ENCODE assay signal across 8 cellular contexts in the genomic region with DNA sequence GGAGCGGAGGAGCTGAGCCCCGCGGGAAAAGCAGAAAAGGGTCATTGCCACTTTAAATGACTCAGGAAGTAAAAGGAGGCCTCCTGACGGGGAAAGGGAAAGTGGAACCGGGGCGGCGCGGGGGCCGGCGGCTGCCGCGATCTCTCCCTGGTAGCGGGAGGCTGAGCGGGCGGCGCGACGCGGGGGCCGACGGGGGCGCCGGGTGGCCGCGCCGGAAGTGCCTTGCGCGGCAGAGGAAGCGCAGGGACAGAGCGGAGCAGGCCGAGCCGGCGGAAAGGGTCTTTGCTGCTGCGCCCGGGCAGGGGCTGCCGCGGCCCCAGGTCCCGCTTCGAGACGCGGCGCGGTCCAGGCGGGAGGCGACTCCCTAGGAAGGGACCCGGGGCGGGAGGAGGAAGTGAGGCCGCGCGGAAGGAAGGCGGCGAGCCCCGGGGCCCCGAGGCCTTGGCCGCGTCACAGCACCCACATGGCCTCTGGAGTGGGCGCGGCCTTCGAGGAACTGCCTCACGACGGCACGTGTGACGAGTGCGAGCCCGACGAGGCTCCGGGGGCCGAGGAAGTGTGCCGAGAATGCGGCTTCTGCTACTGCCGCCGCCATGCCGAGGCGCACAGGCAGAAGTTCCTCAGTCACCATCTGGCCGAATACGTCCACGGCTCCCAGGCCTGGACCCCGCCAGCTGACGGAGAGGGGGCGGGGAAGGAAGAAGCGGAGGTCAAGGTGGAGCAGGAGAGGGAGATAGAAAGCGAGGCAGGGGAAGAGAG. TPM values are rescaled to one million over a fixed set of nuclear protein-coding genes. Genes with fewer than 3 reads are reported as not detected.
A peak's percentile ranks its signal among the peaks of the same experiment; 100 is the strongest.
DNase-seq lines count a peak whose midpoint lies in the region; ATAC-seq, FAIRE-seq and TF ChIP-seq lines count a peak whose summit lies in the region.

A gene with protein sequence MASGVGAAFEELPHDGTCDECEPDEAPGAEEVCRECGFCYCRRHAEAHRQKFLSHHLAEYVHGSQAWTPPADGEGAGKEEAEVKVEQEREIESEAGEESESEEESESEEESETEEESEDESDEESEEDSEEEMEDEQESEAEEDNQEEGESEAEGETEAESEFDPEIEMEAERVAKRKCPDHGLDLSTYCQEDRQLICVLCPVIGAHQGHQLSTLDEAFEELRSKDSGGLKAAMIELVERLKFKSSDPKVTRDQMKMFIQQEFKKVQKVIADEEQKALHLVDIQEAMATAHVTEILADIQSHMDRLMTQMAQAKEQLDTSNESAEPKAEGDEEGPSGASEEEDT (plus strand): TSS at position 127 of the 759 bp plus-strand sequence. CDS start 337 bp downstream, at position 464.

- peak within 1 kb of the TSS; percentile 67 to 84 for H3K9ac ChIP-seq in kidney (ENCODE audit: low read length in 2 of 2)

- no TSS peak for BruUV-seq in A673 (replicated peaks; lab: Mats Ljungman, UMichigan)

- POLR2A ChIA-PET in A673 (lab: Charles Lee; ENCODE audit: low non-redundant PET) = no interaction called here

- peak within 1 kb of the TSS; percentile 91 for H3K27ac ChIP-seq in A673 (ENCODE audit: low read depth, low read length, poor library complexity, severe bottlenecking)
- H3K27ac ChIP-seq in kidney (ENCODE audit: low read depth in 2 of 2, low read length in 2 of 2) = peak within 1 kb of the TSS; percentile 87 to 92

- TF ChIP-seq CTCF in A673 (conservative IDR thresholded peaks at IDR 0.05; ENCODE audit: low read depth, low read length) (no peak), kidney (IDR thresholded peaks at IDR 0.05; ENCODE audit: borderline replicate concordance, extremely low read depth, insufficient read depth) (no peak)

- H3K9me3 ChIP-seq in A673 (ENCODE audit: low read depth, low read length, poor library complexity, severe bottlenecking) (peaks cover 43% of the 10 kb centered on the region), kidney (ENCODE audit: control insufficient read depth in 1 of 2, low read length in 2 of 2) (peaks cover 6 to 18% of the 10 kb centered on the region in 2 donors)

- intact Hi-C loops in A673 (cut with micrococcal nuclease; ENCODE audit: unreplicated experiment) = loop anchor here (1.0 to 5.0 kb wide), 2 partner anchors 42 to 159 kb away; no protein-coding TSS in a partner anchor
- intact Hi-C loops in kidney (cut with DNase I) = no loop called here

- peak within 1 kb of the TSS; percentile 57 for H3K4me3 ChIP-seq in A673 (ENCODE audit: low read depth, low read length, poor library complexity, severe bottlenecking)
- H3K4me3 ChIP-seq in kidney (ENCODE audit: low read length in 2 of 2) = peak within 1 kb of the TSS; percentile 93 to 99

- no peaks in the 10 kb centered on the region for H3K27me3 ChIP-seq in A673 (replicated peaks; ENCODE audit: insufficient read depth, low read depth, low read length, poor library complexity)

- FAIRE-seq in kidney (lab: Jason Lieb, UNC) = no peak

- H3K36me3 ChIP-seq in A673 (ENCODE audit: insufficient read depth, low read length, poor library complexity, severe bottlenecking) (peaks cover 38% of the 10 kb centered on the region), kidney (ENCODE audit: control insufficient read depth in 1 of 2, insufficient read depth in 2 of 2, low read length in 2 of 2) (peaks cover 0 to 4% of the 10 kb centered on the region in 2 donors)

- H3K4me1 ChIP-seq in A673 (ENCODE audit: insufficient read depth, low read length, poor library complexity, severe bottlenecking) = peaks cover 20% of the 10 kb centered on the region
- H3K4me1 ChIP-seq in kidney (ENCODE audit: control insufficient read depth in 1 of 2, insufficient read depth in 1 of 2, low read depth in 1 of 2, low read length in 2 of 2) = peaks cover 9 to 14% of the 10 kb centered on the region in 2 donors

- CTCF ChIA-PET in A673 (lab: Charles Lee) = interaction anchor here (1.2 kb wide), 1 partner anchor 159 kb away, joined by 3 read pairs; no protein-coding TSS in a partner anchor

- peak; percentile 98 for DNase-seq in A673 (ENCODE audit: low spot score)
- DNase-seq in NCI-H2171 treated with DMSO at 0.1 percent for 48 hours (lab: John Stamatoyannopoulos, UW) = peak; percentile 89
- DNase-seq in cerebellar cortex (ENCODE audit: low spot score) = peak; percentile 44
- DNase-seq in kidney = peak; percentile 94
- peak; percentile 88 for DNase-seq in stimulated activated CD4-positive, alpha-beta T cell treated with anti-CD3 and anti-CD28 coated beads, Interleukin-15, amount 100 ng/mL, for 24 hours

- ATAC-seq in GM18520 (IDR thresholded peaks at IDR 0.05; ENCODE audit: unreplicated experiment) = peak; percentile 85
- ATAC-seq in HG03064 (IDR thresholded peaks at IDR 0.05; ENCODE audit: low read depth, unreplicated experiment) = peak; percentile 89
- ATAC-seq in activated CD4-positive, CD25-positive, alpha-beta regulatory T cell treated with anti-CD3 and anti-CD28 coated beads, Interleukin-2, amount 50 U/mL, for 24 hours = peak; percentile 88

RNA-seq across cellular contexts. Expression of the gene that starts here (rescaled TPM):
- total RNA-seq in A673 (2021) (179 and 191 TPM in 2 replicates), kidney (88.9 TPM)
- 14.5 TPM for polyA plus RNA-seq in kidney (ENCODE audit: insufficient read depth, low read depth, low replicate concordance)

Comparison
In these comparisons a context has a peak if more than half of its experiments do, and no peak if none do; other contexts are left out.
1. Peak in every context shown above with its lines: DNase-seq, ATAC-seq, H3K4me3 ChIP-seq and H3K27ac ChIP-seq.
2. DNase-seq: peak in every context shown above with its lines; median percentile 98 in A673; 94 in kidney; 89 in NCI-H2171 treated with DMSO at 0.1 percent for 48 hours; 88 in stimulated activated CD4-positive, alpha-beta T cell treated with anti-CD3 and anti-CD28 coated beads, Interleukin-15, amount 100 ng/mL, for 24 hours; 44 in cerebellar cortex.